In the genomic region with DNA sequence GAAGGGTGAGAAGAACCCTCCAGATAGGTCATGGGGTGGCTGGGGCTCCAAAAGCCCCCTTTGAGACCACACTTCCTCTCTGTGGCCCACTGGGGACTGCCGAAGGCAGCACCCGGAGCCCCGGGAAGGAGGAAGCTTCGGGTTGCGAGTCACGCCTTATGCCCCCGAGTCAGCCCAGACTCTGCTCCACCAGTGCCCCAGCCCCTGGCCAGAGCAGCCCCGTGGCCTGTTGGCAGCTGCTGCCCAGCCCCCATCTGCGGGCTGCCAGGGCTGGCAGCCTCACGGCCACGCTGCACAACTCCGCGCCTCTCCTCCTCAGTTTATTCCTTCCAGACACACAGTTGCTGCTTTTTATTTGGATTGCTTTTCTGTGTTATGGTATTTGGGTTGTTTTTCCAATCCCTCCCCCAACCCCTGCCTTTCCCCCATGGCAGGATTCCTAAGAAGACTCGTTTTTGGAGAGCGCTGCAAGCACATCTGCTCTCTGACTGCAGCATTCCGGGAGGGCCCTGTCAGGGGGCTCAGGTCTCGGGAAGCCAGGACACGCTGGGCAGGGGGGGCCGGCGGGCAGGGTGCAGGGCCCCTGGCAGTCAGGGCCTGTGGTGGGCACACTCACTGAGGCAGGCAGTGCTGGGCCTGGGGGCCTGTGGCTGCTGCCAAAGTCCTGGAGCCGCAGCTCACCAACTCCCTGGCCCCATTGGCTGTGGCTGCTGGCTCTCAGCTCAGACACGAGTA, we compare ENCODE assay signal across 11 cellular contexts. TPM values are rescaled to one million over a fixed set of nuclear protein-coding genes. Genes with fewer than 3 reads are reported as not detected.
DNase-seq lines count a peak whose midpoint lies in the region; ATAC-seq lines count a peak whose summit lies in the region.
"Had no signal": no experiment of that assay in that cellular context is flagged by ENCODE, and none has a peak within 500 bp of the region (broad histone marks: within the 10 kb centered on the region; RNA-seq: fewer than 3 reads in every experiment).

No MANE protein-coding gene starts in this region.

- H3K4me3 ChIP-seq in HAP-1: no peak overlapping the region

- peak overlapping the region; percentile 74 for H3K27ac Mint-ChIP-seq in dendritic cell treated with granulocyte-macrophage colony-stimulating factor and Interleukin-4, amounts not matched to agents 40 ng/mL and 50 ng/mL, for 4 days
- peak overlapping the region; percentile 91 for H3K27ac Mint-ChIP-seq in memory B cell
- H3K27ac Mint-ChIP-seq: activated naive CD4-positive, alpha-beta T cell treated with anti-CD3 and anti-CD28 coated beads for 36 hours had no signal

- peak; percentile 18 for DNase-seq in LHCN-M2 (ENCODE audit: low read depth)
- DNase-seq in memory B cell (ENCODE audit: low spot score in 2 of 2): peak; percentile 52 to 54
- peak in 34 of 49 donors; percentile 14 to 74 (median 50) for DNase-seq in substantia nigra (lab: John Stamatoyannopoulos, UW)
- no peak for DNase-seq in activated gamma-delta T cell treated with Interleukin-2 at 50 U/mL for 16 hours
- DNase-seq in HAP-1 (ENCODE audit: low spot score in 2 of 2): no peak
- no peak for DNase-seq in KG1 (lab: John Stamatoyannopoulos, UW)
- DNase-seq: activated naive CD4-positive, alpha-beta T cell treated with anti-CD3 and anti-CD28 coated beads for 36 hours; NCI-H2227 treated with DMSO at 0.1 percent for 48 hours; stimulated activated CD8-positive, alpha-beta memory T cell treated with anti-CD3 and anti-CD28 coated beads, Interleukin-4, amount 100 ng/mL, for 48 hours had no signal

- no peak overlapping the region for H3K4me3 Mint-ChIP-seq in dendritic cell treated with granulocyte-macrophage colony-stimulating factor and Interleukin-4, amounts not matched to agents 40 ng/mL and 50 ng/mL, for 4 days
- peak overlapping the region; percentile 16 for H3K4me3 Mint-ChIP-seq in memory B cell
- H3K4me3 Mint-ChIP-seq: activated naive CD4-positive, alpha-beta T cell treated with anti-CD3 and anti-CD28 coated beads for 36 hours had no signal

- ATAC-seq in memory B cell (ENCODE audit: low read depth): peak; percentile 92
- ATAC-seq in HG02852 (IDR thresholded peaks at IDR 0.05; ENCODE audit: unreplicated experiment): no peak

- no peaks in the 10 kb centered on the region for H3K36me3 Mint-ChIP-seq in dendritic cell treated with granulocyte-macrophage colony-stimulating factor and Interleukin-4, amounts not matched to agents 40 ng/mL and 50 ng/mL, for 4 days (ENCODE audit: low read depth)
- H3K36me3 Mint-ChIP-seq in memory B cell: no peaks in the 10 kb centered on the region

- no peaks in the 10 kb centered on the region for H3K27me3 ChIP-seq in HAP-1 (ENCODE audit: low read depth)

- H3K4me1 Mint-ChIP-seq in dendritic cell treated with granulocyte-macrophage colony-stimulating factor and Interleukin-4, amounts not matched to agents 40 ng/mL and 50 ng/mL, for 4 days (ENCODE audit: low read depth): peaks cover 66% of the 10 kb centered on the region
- peaks cover 23% of the 10 kb centered on the region for H3K4me1 Mint-ChIP-seq in memory B cell

- H3K27ac ChIP-seq in substantia nigra (ENCODE audit: low read depth, low read length, poor library complexity, severe bottlenecking): peak overlapping the region; percentile 28

- intact Hi-C loops in dendritic cell treated with granulocyte-macrophage colony-stimulating factor and Interleukin-4, amounts not matched to agents 40 ng/mL and 50 ng/mL, for 4 days (cut with micrococcal nuclease): no loop called here

- peaks cover 26% of the 10 kb centered on the region for H3K27me3 Mint-ChIP-seq in dendritic cell treated with granulocyte-macrophage colony-stimulating factor and Interleukin-4, amounts not matched to agents 40 ng/mL and 50 ng/mL, for 4 days
- peaks cover 7% of the 10 kb centered on the region for H3K27me3 Mint-ChIP-seq in memory B cell

- H3K4me1 ChIP-seq in HAP-1: no peaks in the 10 kb centered on the region; the same call in 1 of the 2 replicates

- no peaks in the 10 kb centered on the region for H3K36me3 ChIP-seq in HAP-1 (replicated peaks)

- no peaks in the 10 kb centered on the region for H3K9me3 ChIP-seq in HAP-1

- in situ Hi-C loops in HAP-1 (cut with MboI; ENCODE audit: low sequenced_read_pairs): no loop called here

- no peaks in the 10 kb centered on the region for H3K9me3 Mint-ChIP-seq in dendritic cell treated with granulocyte-macrophage colony-stimulating factor and Interleukin-4, amounts not matched to agents 40 ng/mL and 50 ng/mL, for 4 days
- no peaks in the 10 kb centered on the region for H3K9me3 Mint-ChIP-seq in memory B cell
- H3K9me3 Mint-ChIP-seq: activated naive CD4-positive, alpha-beta T cell treated with anti-CD3 and anti-CD28 coated beads for 36 hours had no signal

RNA-seq across cellular contexts. Expression of gene MAGEF1, which starts 20.3 kb away (rescaled TPM):
- 49.2 and 53.7 TPM in 2 replicates for total RNA-seq in LHCN-M2 (2014; rRNA removed)
- polyA plus RNA-seq in LHCN-M2 (2012): 27.2 TPM

Comparison
In these comparisons a context has a peak if more than half of its experiments do, and no peak if none do; other contexts are left out.
1. DNase-seq: peak in LHCN-M2 (single experiment), memory B cell (2 of 2) and substantia nigra (34 of 49); none in activated gamma-delta T cell treated with Interleukin-2 at 50 U/mL for 16 hours (single experiment), HAP-1 (0 of 2) and KG1 (single experiment).